In genomic region chr5:67291671-67292070, GRCh38 we compare ENCODE assay signal across 25 cellular contexts.
DNase-seq lines count a peak whose midpoint lies in the region; ATAC-seq and TF ChIP-seq lines count a peak whose summit lies in the region.
"Had no signal": no experiment of that assay in that cellular context is flagged by ENCODE, and none has a peak within 500 bp of the region (broad histone marks: within the 10 kb centered on the region; RNA-seq: fewer than 3 reads in every experiment).

No MANE protein-coding gene starts in this region.

- intact Hi-C loops in dorsolateral prefrontal cortex (cut with DNase I) (loop anchor here (2.0 kb wide), 2 partner anchors 23 kb away; no protein-coding TSS in a partner anchor), sciatic nerve (cut with DNase I) (no loop called here), PC-9 (cut with micrococcal nuclease; ENCODE audit: unreplicated experiment) (no loop called here)

- peak; percentile 83 for DNase-seq in Ammon's horn (ENCODE audit: low spot score)
- DNase-seq in dorsolateral prefrontal cortex = peak in 9 of 10 donors; percentile 66 to 88 (median 79)
- DNase-seq in medulla oblongata (ENCODE audit: extremely low spot score) = peak; percentile 86
- DNase-seq in sciatic nerve (ENCODE audit: low spot score) = peak; percentile 69
- no peak for DNase-seq in mucosa of gallbladder (ENCODE audit: low spot score)
- DNase-seq in endodermal cell = no peak
- DNase-seq in PC-9 = no peak
- DNase-seq: activated CD4-positive, alpha-beta memory T cell treated with anti-CD3 and anti-CD28 coated beads for 36 hours; activated CD4-positive, CD25-positive, alpha-beta regulatory T cell treated with anti-CD3 and anti-CD28 coated beads, Interleukin-2, amount 50 U/mL, for 72 hours; activated T-cell treated with anti-CD3 and anti-CD28 coated beads, Interleukin-2, amount 50 U/mL, for 72 hours; CD4-positive, alpha-beta T cell; heart left ventricle; Kasumi-1; kidney; NCI-H1436; NCI-H2081; NCI-H226; NCI-H526 treated with DMSO at 0.1 percent for 48 hours; ovary; right lobe of liver; SIG-M5; stimulated activated CD4-positive, alpha-beta T cell treated with anti-CD3 and anti-CD28 coated beads, Interleukin-4, amount 100 ng/mL, for 24 hours had no signal

- WGBS in endodermal cell (ENCODE audit: insufficient coverage in 1 of 2, insufficient read length in 1 of 2), 2 experiments = 98 to 99% methylated on average over 7 of the region's 7 CpGs

- H3K36me3 ChIP-seq in endodermal cell (ENCODE audit: control insufficient read depth, insufficient read depth, low read length) (no peaks in the 10 kb centered on the region), PC-9 (ENCODE audit: low read depth) (no peaks in the 10 kb centered on the region)
- H3K36me3 ChIP-seq: heart left ventricle, ovary, right lobe of liver had no signal

- H3K27me3 ChIP-seq in dorsolateral prefrontal cortex = no peaks in the 10 kb centered on the region
- no peaks in the 10 kb centered on the region for H3K27me3 ChIP-seq in endodermal cell (ENCODE audit: control insufficient read depth, insufficient read depth, low read length, poor library complexity, severe bottlenecking)
- H3K27me3 ChIP-seq in PC-9 (ENCODE audit: insufficient read depth, low read depth) = no peaks in the 10 kb centered on the region; the same call in 1 of the 2 replicates
- H3K27me3 ChIP-seq: heart left ventricle, ovary, right lobe of liver had no signal

- peak in 1 of 56 donors; percentile 10 for TF ChIP-seq CTCF in dorsolateral prefrontal cortex (IDR thresholded peaks at IDR 0.05 in 54 of 56, conservative IDR thresholded peaks at IDR 0.05 in 2 of 56; ENCODE audit: low read depth in 1 of 56, partially characterized antibody in 56 of 56)
- no peak for TF ChIP-seq CTCF in endodermal cell (conservative IDR thresholded peaks at IDR 0.05)
- TF ChIP-seq CTCF in PC-9 (conservative IDR thresholded peaks at IDR 0.05) = no peak

- H3K9me2 ChIP-seq in PC-9 (ENCODE audit: insufficient read depth) = no peaks in the 10 kb centered on the region

- H3K4me2 ChIP-seq in PC-9 = no peak overlapping the region

- H3K4me1 ChIP-seq in endodermal cell (ENCODE audit: control insufficient read depth, insufficient read depth, low read length) (no peaks in the 10 kb centered on the region), PC-9 (replicated peaks; ENCODE audit: insufficient read depth) (no peaks in the 10 kb centered on the region)
- H3K4me1 ChIP-seq: right lobe of liver had no signal

- H3K79me2 ChIP-seq in PC-9 (ENCODE audit: low read depth) = no peaks in the 10 kb centered on the region

- H3K27ac Mint-ChIP-seq in endodermal cell = no peak overlapping the region
- H3K27ac Mint-ChIP-seq: activated CD4-positive, alpha-beta memory T cell treated with anti-CD3 and anti-CD28 coated beads for 36 hours; activated T-cell treated with anti-CD3 and anti-CD28 coated beads, Interleukin-2, amount 50 U/mL, for 72 hours; CD4-positive, alpha-beta T cell had no signal

- POLR2A ChIA-PET in PC-9 (lab: Charles Lee; ENCODE audit: unreplicated experiment) = no interaction called here

- peak; percentile 49 for ATAC-seq in sciatic nerve
- no peak for ATAC-seq in HG03097 (IDR thresholded peaks at IDR 0.05; ENCODE audit: low FRiP score, unreplicated experiment)
- ATAC-seq: activated T-cell treated with anti-CD3 and anti-CD28 coated beads, Interleukin-2, amount 50 U/mL, for 72 hours; heart left ventricle; right lobe of liver had no signal

- BruUV-seq in PC-9 (replicated peaks; lab: Mats Ljungman, UMichigan) = no TSS peak

- H3F3A ChIP-seq in PC-9 (ENCODE audit: insufficient read depth, low read depth) = no peaks in the 10 kb centered on the region

- H3K27ac ChIP-seq in dorsolateral prefrontal cortex (peak overlapping the region; percentile 52 to 99 (median 95)), endodermal cell (ENCODE audit: low read depth, low read length) (no peak overlapping the region), PC-9 (no peak overlapping the region)
- H3K27ac ChIP-seq: ovary, right lobe of liver had no signal

- no peaks in the 10 kb centered on the region for H3K9me3 Mint-ChIP-seq in endodermal cell
- H3K9me3 Mint-ChIP-seq: activated CD4-positive, alpha-beta memory T cell treated with anti-CD3 and anti-CD28 coated beads for 36 hours; activated T-cell treated with anti-CD3 and anti-CD28 coated beads, Interleukin-2, amount 50 U/mL, for 72 hours; CD4-positive, alpha-beta T cell; nephron had no signal

- no peak overlapping the region for H2AFZ ChIP-seq in PC-9

- H3K4me1 Mint-ChIP-seq in endodermal cell = peaks cover 17% of the 10 kb centered on the region

- no peak overlapping the region for H3K4me3 Mint-ChIP-seq in endodermal cell
- H3K4me3 Mint-ChIP-seq: activated CD4-positive, alpha-beta memory T cell treated with anti-CD3 and anti-CD28 coated beads for 36 hours; activated T-cell treated with anti-CD3 and anti-CD28 coated beads, Interleukin-2, amount 50 U/mL, for 72 hours; brain; CD4-positive, alpha-beta T cell; nephron had no signal

- H3K9ac ChIP-seq in endodermal cell (ENCODE audit: extremely low read depth, low read length, poor library complexity, severe bottlenecking) = no peak overlapping the region

- no peaks in the 10 kb centered on the region for H3K27me3 Mint-ChIP-seq in endodermal cell (ENCODE audit: insufficient read depth)
- H3K27me3 Mint-ChIP-seq: CD4-positive, alpha-beta T cell had no signal

- H3K9me3 ChIP-seq in endodermal cell (ENCODE audit: control insufficient read depth, low read length) (no peaks in the 10 kb centered on the region), PC-9 (ENCODE audit: insufficient read depth, low read depth) (no peaks in the 10 kb centered on the region)
- H3K9me3 ChIP-seq: heart left ventricle, ovary, right lobe of liver had no signal

- H4K20me1 ChIP-seq in PC-9 (ENCODE audit: insufficient read depth) = no peaks in the 10 kb centered on the region

- CTCF ChIA-PET in PC-9 (lab: Charles Lee) = no interaction called here

- H3K4me3 ChIP-seq in dorsolateral prefrontal cortex (peak overlapping the region in 7 of 59 donors; percentile 2 to 34 (median 8)), endodermal cell (ENCODE audit: low read length) (no peak overlapping the region), PC-9 (no peak overlapping the region)
- H3K4me3 ChIP-seq: heart left ventricle, ovary, right lobe of liver had no signal

- H3K36me3 Mint-ChIP-seq in endodermal cell (ENCODE audit: low read depth) = no peaks in the 10 kb centered on the region
- H3K36me3 Mint-ChIP-seq: activated CD4-positive, alpha-beta memory T cell treated with anti-CD3 and anti-CD28 coated beads for 36 hours; brain had no signal

Comparison
In these comparisons a context has a peak if more than half of its experiments do, and no peak if none do; other contexts are left out.
1. DNase-seq: peak in Ammon's horn (single experiment), dorsolateral prefrontal cortex (9 of 10), medulla oblongata (single experiment) and sciatic nerve (single experiment); none in mucosa of gallbladder (single experiment), endodermal cell (single experiment) and PC-9 (0 of 2).
2. H3K27ac ChIP-seq: peak in dorsolateral prefrontal cortex (59 of 59); none in endodermal cell (single experiment) and PC-9 (single experiment).
3. intact Hi-C loops: an anchor here in dorsolateral prefrontal cortex (2.0 kb wide); none called in sciatic nerve and PC-9.